11 cellular contexts compared by ENCODE assay signal in the genomic region with DNA sequence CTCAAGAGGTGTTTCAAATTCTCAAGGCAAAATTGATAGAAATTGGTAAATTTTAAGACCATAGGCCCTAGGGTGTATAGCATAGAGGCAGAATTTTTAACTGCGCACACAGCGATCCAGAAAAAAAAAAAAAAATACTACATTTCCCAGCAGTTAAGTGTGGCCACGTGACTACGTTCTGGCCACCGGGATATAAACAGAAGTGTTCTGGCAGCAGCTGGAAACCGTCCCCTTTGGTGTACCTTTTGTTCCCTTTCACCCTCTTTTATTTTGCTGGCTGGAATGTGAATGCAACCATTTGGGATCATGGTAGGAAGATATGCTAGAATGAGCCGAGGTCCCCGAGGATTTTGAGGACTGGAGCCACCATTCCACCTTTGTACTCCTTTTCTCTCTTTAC. TPM values are rescaled to one million over a fixed set of nuclear protein-coding genes. Genes with fewer than 3 reads are reported as not detected.
DNase-seq lines count a peak whose midpoint lies in the region; TF ChIP-seq lines count a peak whose summit lies in the region.
"Had no signal": no experiment of that assay in that cellular context is flagged by ENCODE, and none has a peak within 500 bp of the region (broad histone marks: within the 10 kb centered on the region; RNA-seq: fewer than 3 reads in every experiment).

No MANE protein-coding gene starts in this region.

- peak overlapping the region; percentile 29 for H3K27ac Mint-ChIP-seq in type B pancreatic cell
- H3K27ac Mint-ChIP-seq in CD4-positive, alpha-beta memory T cell: no peak overlapping the region
- no peak overlapping the region for H3K27ac Mint-ChIP-seq in activated CD4-positive, alpha-beta T cell treated with anti-CD3 and anti-CD28 coated beads, Interleukin-2, amount 10 ng/mL, durations not matched to agents 7 days and 5 days
- H3K27ac Mint-ChIP-seq: activated naive CD4-positive, alpha-beta T cell treated with anti-CD3 and anti-CD28 coated beads, Interleukin-2, amount 50 U/mL, for 24 hours had no signal

- H3K36me3 ChIP-seq in ectodermal cell (ENCODE audit: control insufficient read depth, insufficient read depth, low read length) (no peaks in the 10 kb centered on the region), muscle layer of colon (ENCODE audit: insufficient read depth, low read length) (no peaks in the 10 kb centered on the region), WERI-Rb-1 (no peaks in the 10 kb centered on the region)
- no peaks in the 10 kb centered on the region for H3K36me3 ChIP-seq in CD4-positive, alpha-beta memory T cell (ENCODE audit: insufficient read depth, low read length)

- no peak overlapping the region for H3K4me3 ChIP-seq in ectodermal cell (ENCODE audit: insufficient read depth, low read depth, low read length)
- H3K4me3 ChIP-seq in muscle layer of colon (ENCODE audit: low read depth in 1 of 2, low read length in 2 of 2): no peak overlapping the region
- H3K4me3 ChIP-seq in CD4-positive, alpha-beta memory T cell (ENCODE audit: low read length in 2 of 2): no peak overlapping the region
- H3K4me3 ChIP-seq in WERI-Rb-1 (ENCODE audit: low read depth, low read length): no peak overlapping the region
- H3K4me3 ChIP-seq: dorsolateral prefrontal cortex had no signal

- no peaks in the 10 kb centered on the region for H3K4me1 Mint-ChIP-seq in type B pancreatic cell (ENCODE audit: unreplicated experiment)
- no peaks in the 10 kb centered on the region for H3K4me1 Mint-ChIP-seq in CD4-positive, alpha-beta memory T cell
- H3K4me1 Mint-ChIP-seq in activated CD4-positive, alpha-beta T cell treated with anti-CD3 and anti-CD28 coated beads, Interleukin-2, amount 10 ng/mL, durations not matched to agents 7 days and 5 days: no peaks in the 10 kb centered on the region
- H3K4me1 Mint-ChIP-seq: activated naive CD4-positive, alpha-beta T cell treated with anti-CD3 and anti-CD28 coated beads, Interleukin-2, amount 50 U/mL, for 24 hours had no signal

- H3K4me1 ChIP-seq in ectodermal cell (ENCODE audit: control insufficient read depth, insufficient read depth, low read length) (no peaks in the 10 kb centered on the region), muscle layer of colon (ENCODE audit: insufficient read depth, low read length) (peaks cover 32% of the 10 kb centered on the region)
- no peaks in the 10 kb centered on the region for H3K4me1 ChIP-seq in CD4-positive, alpha-beta memory T cell (ENCODE audit: insufficient read depth, low read length)

- POLR2A ChIA-PET in CD4-positive, alpha-beta memory T cell (lab: Charles Lee; ENCODE audit: partially characterized antibody): no interaction called here
- POLR2A ChIA-PET in activated CD4-positive, alpha-beta T cell treated with anti-CD3 and anti-CD28 coated beads, Interleukin-2, amount 10 ng/mL, durations not matched to agents 7 days and 5 days (lab: Charles Lee): no interaction called here

- H3K9me3 Mint-ChIP-seq in type B pancreatic cell: peaks cover 4% of the 10 kb centered on the region
- peaks cover 0 to 22% (median 14%) of the 10 kb centered on the region in 8 donors for H3K9me3 Mint-ChIP-seq in CD4-positive, alpha-beta memory T cell
- peaks cover 3% of the 10 kb centered on the region for H3K9me3 Mint-ChIP-seq in activated CD4-positive, alpha-beta T cell treated with anti-CD3 and anti-CD28 coated beads, Interleukin-2, amount 10 ng/mL, durations not matched to agents 7 days and 5 days

- DNase-seq in NCI-H2227 (lab: John Stamatoyannopoulos, UW; ENCODE audit: unreplicated experiment) (peak; percentile 44), type B pancreatic cell (ENCODE audit: extremely low spot score, unreplicated experiment) (no peak), WERI-Rb-1 (no peak)
- no peak for DNase-seq in CD4-positive, alpha-beta memory T cell
- DNase-seq in activated CD4-positive, alpha-beta T cell treated with anti-CD3 and anti-CD28 coated beads, Interleukin-2, amount 10 ng/mL, durations not matched to agents 7 days and 5 days: no peak
- DNase-seq in activated CD4-positive, alpha-beta T cell treated with anti-CD3 and anti-CD28 coated beads for 48 hours: no peak
- DNase-seq: dorsolateral prefrontal cortex, NCI-H146 had no signal

- no peak overlapping the region for H3K9ac ChIP-seq in muscle layer of colon (ENCODE audit: low read length)

- CTCF ChIA-PET in CD4-positive, alpha-beta memory T cell (lab: Charles Lee; ENCODE audit: partially characterized antibody): interaction anchor here (0.7 kb wide), 1 partner anchor 786 kb away, joined by 3 read pairs; no protein-coding TSS in a partner anchor
- CTCF ChIA-PET in activated CD4-positive, alpha-beta T cell treated with anti-CD3 and anti-CD28 coated beads, Interleukin-2, amount 10 ng/mL, durations not matched to agents 7 days and 5 days (lab: Charles Lee): no interaction called here

- TF ChIP-seq CTCF in type B pancreatic cell (conservative IDR thresholded peaks at IDR 0.05) (no peak), WERI-Rb-1 (IDR thresholded peaks at IDR 0.05; ENCODE audit: low read depth, low read length) (no peak)

- H3K4me3 Mint-ChIP-seq in type B pancreatic cell: no peak overlapping the region
- no peak overlapping the region for H3K4me3 Mint-ChIP-seq in CD4-positive, alpha-beta memory T cell
- H3K4me3 Mint-ChIP-seq in activated CD4-positive, alpha-beta T cell treated with anti-CD3 and anti-CD28 coated beads, Interleukin-2, amount 10 ng/mL, durations not matched to agents 7 days and 5 days: no peak overlapping the region
- H3K4me3 Mint-ChIP-seq: activated naive CD4-positive, alpha-beta T cell treated with anti-CD3 and anti-CD28 coated beads, Interleukin-2, amount 50 U/mL, for 24 hours had no signal

- 78 to 79% methylated on average over 8 of the region's 8 CpGs for WGBS in ectodermal cell, 2 experiments

- H3K27ac ChIP-seq in ectodermal cell (ENCODE audit: insufficient read depth, low read depth, low read length, poor library complexity, severe bottlenecking) (peak overlapping the region; percentile 44), muscle layer of colon (ENCODE audit: low read depth, low read length) (peak overlapping the region; percentile 35), WERI-Rb-1 (no peak overlapping the region)
- H3K27ac ChIP-seq in CD4-positive, alpha-beta memory T cell (ENCODE audit: low read depth, low read length): no peak overlapping the region

- intact Hi-C loops in CD4-positive, alpha-beta memory T cell (cut with micrococcal nuclease): no loop called here

- H3K27me3 Mint-ChIP-seq in type B pancreatic cell: peaks cover 3% of the 10 kb centered on the region
- H3K27me3 Mint-ChIP-seq in CD4-positive, alpha-beta memory T cell: peaks cover 17 to 18% of the 10 kb centered on the region in 2 donors
- peaks cover 27% of the 10 kb centered on the region for H3K27me3 Mint-ChIP-seq in activated CD4-positive, alpha-beta T cell treated with anti-CD3 and anti-CD28 coated beads, Interleukin-2, amount 10 ng/mL, durations not matched to agents 7 days and 5 days

- H3K27me3 ChIP-seq in ectodermal cell (ENCODE audit: control insufficient read depth, insufficient read depth, low read length, poor library complexity, severe bottlenecking) (no peaks in the 10 kb centered on the region), muscle layer of colon (ENCODE audit: control insufficient read depth in 1 of 2, insufficient read depth in 2 of 2, low read length in 2 of 2) (no peaks in the 10 kb centered on the region), WERI-Rb-1 (ENCODE audit: insufficient read depth, low read depth, severe bottlenecking) (no peaks in the 10 kb centered on the region)
- no peaks in the 10 kb centered on the region for H3K27me3 ChIP-seq in CD4-positive, alpha-beta memory T cell (ENCODE audit: insufficient read depth, low read length)

- no peaks in the 10 kb centered on the region for H3K9me3 ChIP-seq in ectodermal cell (ENCODE audit: control insufficient read depth, low read length)
- H3K9me3 ChIP-seq in muscle layer of colon (ENCODE audit: low read length): no peaks in the 10 kb centered on the region
- H3K9me3 ChIP-seq in CD4-positive, alpha-beta memory T cell (ENCODE audit: control insufficient read depth in 1 of 2, low read length in 2 of 2): peaks cover 0 to 3% of the 10 kb centered on the region in 2 donors
- H3K9me3 ChIP-seq in WERI-Rb-1 (ENCODE audit: severe bottlenecking): peaks cover 15% of the 10 kb centered on the region

- no peaks in the 10 kb centered on the region for H3K36me3 Mint-ChIP-seq in type B pancreatic cell
- peaks cover 0 to 3% of the 10 kb centered on the region in 2 donors for H3K36me3 Mint-ChIP-seq in CD4-positive, alpha-beta memory T cell
- H3K36me3 Mint-ChIP-seq in activated CD4-positive, alpha-beta T cell treated with anti-CD3 and anti-CD28 coated beads, Interleukin-2, amount 10 ng/mL, durations not matched to agents 7 days and 5 days (ENCODE audit: low read depth): no peaks in the 10 kb centered on the region
- H3K36me3 Mint-ChIP-seq: activated naive CD4-positive, alpha-beta T cell treated with anti-CD3 and anti-CD28 coated beads, Interleukin-2, amount 50 U/mL, for 24 hours had no signal

RNA-seq across cellular contexts. Expression of a gene that starts 52.7 kb away (rescaled TPM):
- polyA plus RNA-seq in ectodermal cell (2013, experiment 1 of 4): 23.1 TPM
- 20.5 TPM for polyA plus RNA-seq in ectodermal cell (2013, experiment 2 of 4)
- polyA plus RNA-seq in ectodermal cell (2013, experiment 3 of 4): 14.9 TPM
- polyA plus RNA-seq in ectodermal cell (2013, experiment 4 of 4): 17.9 TPM
- total RNA-seq in type B pancreatic cell (ENCODE audit: low replicate concordance): 42.6 and 43.6 TPM in 2 replicates
- total RNA-seq in CD4-positive, alpha-beta memory T cell: 10 to 100 TPM; 33.0 to 35.7 TPM
- polyA plus RNA-seq in CD4-positive, alpha-beta memory T cell: 10 to 100 TPM in 1 of 2 donors, 1 to 10 TPM in 1; 9.8 to 25.2 TPM
- 10 to 100 TPM; 25.4 to 29.7 TPM for total RNA-seq in activated CD4-positive, alpha-beta T cell treated with anti-CD3 and anti-CD28 coated beads, Interleukin-2, amount 10 ng/mL, durations not matched to agents 7 days and 5 days

RNA-seq across cellular contexts. Expression of a gene that starts 54.4 kb away (rescaled TPM):
- polyA plus RNA-seq in ectodermal cell (2013, experiment 1 of 4): 43.8 TPM
- 47.3 TPM for polyA plus RNA-seq in ectodermal cell (2013, experiment 2 of 4)
- 37.2 TPM for polyA plus RNA-seq in ectodermal cell (2013, experiment 3 of 4)
- 41.6 TPM for polyA plus RNA-seq in ectodermal cell (2013, experiment 4 of 4)
- 26.9 and 53.5 TPM in 2 replicates for total RNA-seq in type B pancreatic cell (ENCODE audit: low replicate concordance)
- total RNA-seq in CD4-positive, alpha-beta memory T cell: 10 to 100 TPM; 16.3 to 19.4 TPM
- polyA plus RNA-seq in CD4-positive, alpha-beta memory T cell: 10 to 100 TPM; 19.9 to 31.3 TPM
- 10 to 100 TPM in 1 of 2 experiments, 1 to 10 TPM in 1; 9.6 to 11.5 TPM for total RNA-seq in activated CD4-positive, alpha-beta T cell treated with anti-CD3 and anti-CD28 coated beads, Interleukin-2, amount 10 ng/mL, durations not matched to agents 7 days and 5 days

Comparison
In these comparisons a context has a peak if more than half of its experiments do, and no peak if none do; other contexts are left out.
1. H3K27ac ChIP-seq: peak in ectodermal cell (single experiment) and muscle layer of colon (single experiment); none in CD4-positive, alpha-beta memory T cell (single experiment) and WERI-Rb-1 (single experiment).